9 cellular contexts compared by ENCODE assay signal in genomic region chr10:114437456-114438292, GRCh38. TPM values are rescaled to one million over a fixed set of nuclear protein-coding genes. Genes with fewer than 3 reads are reported as not detected.
A peak's percentile ranks its signal among the peaks of the same experiment; 100 is the strongest.
DNase-seq lines count a peak whose midpoint lies in the region; ATAC-seq and TF ChIP-seq lines count a peak whose summit lies in the region.
"Had no signal": no experiment of that assay in that cellular context is flagged by ENCODE, and none has a peak within 500 bp of the region (broad histone marks: within the 10 kb centered on the region; RNA-seq: fewer than 3 reads in every experiment).

No MANE protein-coding gene starts in this region.

- H3K36me3 ChIP-seq in right atrium auricular region (peaks cover 100% of the 10 kb centered on the region), SK-N-SH (replicated peaks in 1 of 2; ENCODE audit: control insufficient read depth in 1 of 2, insufficient read depth in 2 of 2, low read length in 1 of 2) (peaks cover 8 to 55% of the 10 kb centered on the region in 2 experiments), hepatocyte (replicated peaks; ENCODE audit: insufficient read depth, low read depth) (no peaks in the 10 kb centered on the region), gastrocnemius medialis (peaks cover 0 to 52% of the 10 kb centered on the region in 2 donors)

- H3K27ac ChIP-seq in right atrium auricular region = no peak overlapping the region
- H3K27ac ChIP-seq in SK-N-SH (ENCODE audit: low read depth in 2 of 2, low read length in 1 of 2) = no peak overlapping the region
- no peak overlapping the region for H3K27ac ChIP-seq in hepatocyte
- H3K27ac ChIP-seq in gastrocnemius medialis = no peak overlapping the region

- WGBS in SK-N-SH (ENCODE audit: low lambda C conversion rate) = 75% methylated on average over 9 of the region's 9 CpGs
- 88% methylated on average over 9 of the region's 9 CpGs for WGBS in hepatocyte (ENCODE audit: low lambda C conversion rate, missing lambda C conversion rate)

- no peaks in the 10 kb centered on the region for H3K4me1 ChIP-seq in right atrium auricular region
- H3K4me1 ChIP-seq in SK-N-SH (ENCODE audit: control insufficient read depth in 1 of 2, insufficient read depth in 2 of 2, low read depth in 1 of 2, low read length in 1 of 2) = peaks cover 0 to 3% of the 10 kb centered on the region in 2 experiments; a peak in 1 of 4 replicates
- no peaks in the 10 kb centered on the region for H3K4me1 ChIP-seq in hepatocyte (ENCODE audit: insufficient read depth)
- no peaks in the 10 kb centered on the region for H3K4me1 ChIP-seq in gastrocnemius medialis

- DNase-seq in right atrium auricular region (ENCODE audit: low spot score) (no peak), Right ventricle myocardium inferior (ENCODE audit: missing footprints) (no peak), SK-N-SH (peak; percentile 27), hepatocyte (ENCODE audit: low spot score) (peak; percentile 29), omental fat pad (ENCODE audit: low spot score) (no peak), amniotic stem cell (lab: John Stamatoyannopoulos, UW) (no peak), gastrocnemius medialis (no peak)
- DNase-seq: activated naive CD8-positive, alpha-beta T cell treated with anti-CD3 and anti-CD28 coated beads, Interleukin-2, amount 10 ng/mL, durations not matched to agents 7 days and 5 days had no signal

- H3K27me3 ChIP-seq in right atrium auricular region = no peaks in the 10 kb centered on the region
- no peaks in the 10 kb centered on the region for H3K27me3 ChIP-seq in SK-N-SH (ENCODE audit: insufficient read depth)
- no peaks in the 10 kb centered on the region for H3K27me3 ChIP-seq in hepatocyte
- H3K27me3 ChIP-seq in gastrocnemius medialis = no peaks in the 10 kb centered on the region

- no peaks in the 10 kb centered on the region for H3F3A ChIP-seq in SK-N-SH (replicated peaks; ENCODE audit: insufficient read depth)

- H3K9me3 ChIP-seq in right atrium auricular region (no peaks in the 10 kb centered on the region), SK-N-SH (no peaks in the 10 kb centered on the region), hepatocyte (ENCODE audit: low read depth) (no peaks in the 10 kb centered on the region), gastrocnemius medialis (no peaks in the 10 kb centered on the region)

- TF ChIP-seq EP300 in SK-N-SH (IDR thresholded peaks at IDR 0.05; ENCODE audit: borderline replicate concordance in 1 of 2, low read depth in 1 of 2, low read length in 1 of 2) = no peak

- H2AFZ ChIP-seq in SK-N-SH (ENCODE audit: low read depth) = no peak overlapping the region
- H2AFZ ChIP-seq in hepatocyte = no peak overlapping the region

- TF ChIP-seq RAD21 in SK-N-SH (IDR thresholded peaks at IDR 0.05; ENCODE audit: low read length) = peak; percentile 49

- H3K4me3 ChIP-seq in right atrium auricular region (no peak overlapping the region), SK-N-SH (ENCODE audit: low read depth in 2 of 2, low read length in 1 of 2) (no peak overlapping the region), hepatocyte (no peak overlapping the region), gastrocnemius medialis (no peak overlapping the region)

- no peak for TF ChIP-seq POLR2A in gastrocnemius medialis (IDR thresholded peaks at IDR 0.05)

- CTCF ChIA-PET in SK-N-SH (lab: Yijun Ruan, JAX) = interaction anchor here (0.8 to 5.3 kb wide), 9 partner anchors 11 to 134 kb away, joined by 3 to 25 read pairs (median 3); no protein-coding TSS in a partner anchor

- H3K4me2 ChIP-seq in SK-N-SH = no peak overlapping the region
- no peak overlapping the region for H3K4me2 ChIP-seq in hepatocyte

- H3K9me2 ChIP-seq in SK-N-SH (no peaks in the 10 kb centered on the region), hepatocyte (replicated peaks; ENCODE audit: insufficient read depth) (no peaks in the 10 kb centered on the region)

- intact Hi-C loops in Right ventricle myocardium inferior (cut with DNase I) = no loop called here
- intact Hi-C loops in gastrocnemius medialis (cut with DNase I; ENCODE audit: low total_unique reads) = loop anchor here (1.0 kb wide), 1 partner anchor 133 kb away; no protein-coding TSS in a partner anchor

- in situ Hi-C loops in gastrocnemius medialis (cut with MboI; ENCODE audit: low sequenced_read_pairs in 4 of 4) = loop anchor here in 1 of 4 donors (10.0 kb wide), 1 partner anchor 133 kb away; no protein-coding TSS in a partner anchor

- H3K9ac ChIP-seq in SK-N-SH = no peak overlapping the region

- H4K20me1 ChIP-seq in SK-N-SH (ENCODE audit: insufficient read depth) (no peaks in the 10 kb centered on the region), hepatocyte (ENCODE audit: insufficient read depth, poor library complexity, severe bottlenecking) (no peaks in the 10 kb centered on the region)

- no peaks in the 10 kb centered on the region for H3K79me2 ChIP-seq in SK-N-SH (ENCODE audit: insufficient read depth)
- H3K79me2 ChIP-seq in hepatocyte = no peaks in the 10 kb centered on the region

- ATAC-seq in Right ventricle myocardium inferior = no peak
- ATAC-seq in omental fat pad (ENCODE audit: low FRiP score) = no peak
- ATAC-seq in gastrocnemius medialis = no peak
- no peak for ATAC-seq in GM18858 (IDR thresholded peaks at IDR 0.05; ENCODE audit: unreplicated experiment)

- POLR2A ChIA-PET in SK-N-SH (lab: Yijun Ruan, JAX) = no interaction called here

- peak; percentile 19 to 39 for TF ChIP-seq CTCF in right atrium auricular region (IDR thresholded peaks at IDR 0.05)
- peak; percentile 54 for TF ChIP-seq CTCF in SK-N-SH (IDR thresholded peaks at IDR 0.05)
- peak; percentile 52 for TF ChIP-seq CTCF in hepatocyte (IDR thresholded peaks at IDR 0.05; ENCODE audit: poor library complexity)
- TF ChIP-seq CTCF in omental fat pad (IDR thresholded peaks at IDR 0.05) = no peak
- peak in 2 of 5 experiments; percentile 17 for TF ChIP-seq CTCF in gastrocnemius medialis (IDR thresholded peaks at IDR 0.05 in 4 of 5, conservative IDR thresholded peaks at IDR 0.05 in 1 of 5)

TF ChIP-seq in SK-N-SH, 30 proteins besides CTCF, POLR2A, EP300 and RAD21:
- TF ChIP-seq NFIC (IDR thresholded peaks at IDR 0.05; ENCODE audit: borderline replicate concordance) (no peak), SMC3 (IDR thresholded peaks at IDR 0.05; ENCODE audit: low read depth, low read length) (peak; percentile 41), POLR2AphosphoS5 (IDR thresholded peaks at IDR 0.05; ENCODE audit: low read depth, low read length) (no peak)

RNA-seq across cellular contexts. Expression of gene AFAP1L2, which starts 33.4 kb away (rescaled TPM):
- total RNA-seq in right atrium auricular region (1 to 10 TPM; 5.8 to 6.3 TPM), Right ventricle myocardium inferior (5.7 TPM), hepatocyte (5.5 and 6.1 TPM in 2 replicates), omental fat pad (10 to 100 TPM in 1 of 4 donors, 1 to 10 TPM in 3; 3.7 to 18.8 (median 4.5) TPM), gastrocnemius medialis (1 to 10 TPM; 1.3 to 3.5 (median 2.1) TPM)
- polyA plus RNA-seq in SK-N-SH (2012; rRNA removed) (0.54 and 0.70 TPM in 2 replicates), hepatocyte (9.6 and 11.5 TPM in 2 replicates)
- 0.18 and 0.46 TPM in 2 replicates for polyA plus RNA-seq in SK-N-SH (2012; cell fraction: cytosol; rRNA removed)
- polyA plus RNA-seq in SK-N-SH (2012; cell fraction: nucleus; rRNA removed) = 1.7 and 1.9 TPM in 2 replicates

Comparison
In these comparisons a context has a peak if more than half of its experiments do, and no peak if none do; other contexts are left out.
1. DNase-seq: peak in SK-N-SH (single experiment) and hepatocyte (single experiment); none in right atrium auricular region (single experiment), Right ventricle myocardium inferior (single experiment), omental fat pad (single experiment), amniotic stem cell (single experiment) and gastrocnemius medialis (0 of 2).
2. CTCF ChIP-seq: peak in right atrium auricular region (2 of 2), SK-N-SH (single experiment) and hepatocyte (single experiment); none in omental fat pad (0 of 3).